ENCODE assay signal across 18 cellular contexts in the genomic region with DNA sequence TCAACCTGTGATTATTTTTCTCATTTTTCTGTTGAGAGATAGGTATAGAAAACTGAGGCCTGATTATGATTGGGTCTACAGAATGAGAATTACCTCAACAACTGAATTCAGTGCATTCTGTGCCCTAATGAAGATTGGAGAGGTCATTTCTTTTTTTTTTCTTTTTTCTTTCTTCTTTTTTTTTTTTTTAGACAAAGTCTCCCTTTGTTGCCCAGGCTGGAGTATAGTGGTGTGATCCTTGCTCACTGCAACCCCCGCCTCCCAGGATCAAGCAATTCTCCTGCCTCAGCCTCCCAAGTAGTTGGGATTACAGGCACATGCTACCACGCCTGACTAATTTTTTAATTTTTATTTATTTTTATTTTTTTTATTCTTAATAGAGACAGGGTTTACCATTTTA.
DNase-seq lines count a peak whose midpoint lies in the region; ATAC-seq and TF ChIP-seq lines count a peak whose summit lies in the region.
"Had no signal": no experiment of that assay in that cellular context is flagged by ENCODE, and none has a peak within 500 bp of the region (broad histone marks: within the 10 kb centered on the region; RNA-seq: fewer than 3 reads in every experiment).

No MANE protein-coding gene starts in this region.

- peaks cover 0 to 4% (median 0%) of the 10 kb centered on the region in 9 donors for H3K9me3 Mint-ChIP-seq in naive thymus-derived CD8-positive, alpha-beta T cell

- no peak overlapping the region for H3K4me3 ChIP-seq in left lung
- no peak overlapping the region for H3K4me3 ChIP-seq in coronary artery
- H3K4me3 ChIP-seq: A549, GM23248 had no signal

- POLR2A ChIA-PET in naive thymus-derived CD8-positive, alpha-beta T cell (lab: Charles Lee), result no interaction called here

- H3K27ac Mint-ChIP-seq in naive thymus-derived CD8-positive, alpha-beta T cell, result no peak overlapping the region
- H3K27ac Mint-ChIP-seq: CD4-positive, alpha-beta memory T cell had no signal

- TF ChIP-seq CTCF in left lung (IDR thresholded peaks at IDR 0.05), result no peak
- no peak for TF ChIP-seq CTCF in coronary artery (IDR thresholded peaks at IDR 0.05)

- no peaks in the 10 kb centered on the region for H3K9me3 ChIP-seq in left lung
- H3K9me3 ChIP-seq: A549 had no signal

- H3K4me1 ChIP-seq in left lung, result peaks cover 0 to 4% of the 10 kb centered on the region in 2 donors

- no peaks in the 10 kb centered on the region for H3K27me3 Mint-ChIP-seq in naive thymus-derived CD8-positive, alpha-beta T cell
- H3K27me3 Mint-ChIP-seq: CD4-positive, alpha-beta memory T cell had no signal

- peaks cover 0 to 5% (median under 1%) of the 10 kb centered on the region in 4 donors for H3K4me1 Mint-ChIP-seq in naive thymus-derived CD8-positive, alpha-beta T cell

- no peak for ATAC-seq in naive thymus-derived CD8-positive, alpha-beta T cell
- ATAC-seq in left lung, result no peak
- ATAC-seq: A549 had no signal

- H3K27me3 ChIP-seq in layer of hippocampus (ENCODE audit: control insufficient read depth, insufficient read depth, low read length), result no peaks in the 10 kb centered on the region
- no peaks in the 10 kb centered on the region for H3K27me3 ChIP-seq in left lung

- in situ Hi-C loops in SK-MEL-5 (cut with HindIII; ENCODE audit: low pct_unique_long_range_greater_than_20kb, low sequenced_read_pairs), result no loop called here

- H3K36me3 ChIP-seq in left lung, result no peaks in the 10 kb centered on the region

- DNase-seq in SK-MEL-5 (ENCODE audit: low read depth, low spot score), result peak; percentile 59
- no peak for DNase-seq in naive thymus-derived CD8-positive, alpha-beta T cell
- no peak for DNase-seq in left lung
- no peak for DNase-seq in coronary artery (ENCODE audit: low spot score)
- DNase-seq: 8988T; ACHN; Calu3; CD4-positive, alpha-beta memory T cell; COR-L47; DMS153; DND-41; GM23248; H7; HCEC 1CT had no signal

- H3K4me3 Mint-ChIP-seq in naive thymus-derived CD8-positive, alpha-beta T cell, result no peak overlapping the region
- H3K4me3 Mint-ChIP-seq: CD4-positive, alpha-beta memory T cell had no signal

- H3K27ac ChIP-seq in cingulate gyrus (ENCODE audit: low read depth, low read length), result peak overlapping the region; percentile 95
- H3K27ac ChIP-seq in layer of hippocampus (ENCODE audit: low read depth, low read length), result peak overlapping the region; percentile 90
- H3K27ac ChIP-seq in temporal lobe (ENCODE audit: low read depth, low read length), result peak overlapping the region; percentile 98
- no peak overlapping the region for H3K27ac ChIP-seq in left lung
- H3K27ac ChIP-seq in coronary artery, result no peak overlapping the region
- H3K27ac ChIP-seq: A549, GM23248 had no signal

- H3K36me3 Mint-ChIP-seq in naive thymus-derived CD8-positive, alpha-beta T cell, result peaks cover 0 to 5% (median 0%) of the 10 kb centered on the region in 3 donors
- H3K36me3 Mint-ChIP-seq: CD4-positive, alpha-beta memory T cell had no signal

- intact Hi-C loops in left lung (cut with DNase I), result no loop called here

Comparison
In these comparisons a context has a peak if more than half of its experiments do, and no peak if none do; other contexts are left out.
1. H3K27ac ChIP-seq: peak in cingulate gyrus (single experiment), layer of hippocampus (single experiment) and temporal lobe (single experiment); none in left lung (0 of 2) and coronary artery (0 of 2).